ENCODE assay signal across 10 cellular contexts in the genomic region with DNA sequence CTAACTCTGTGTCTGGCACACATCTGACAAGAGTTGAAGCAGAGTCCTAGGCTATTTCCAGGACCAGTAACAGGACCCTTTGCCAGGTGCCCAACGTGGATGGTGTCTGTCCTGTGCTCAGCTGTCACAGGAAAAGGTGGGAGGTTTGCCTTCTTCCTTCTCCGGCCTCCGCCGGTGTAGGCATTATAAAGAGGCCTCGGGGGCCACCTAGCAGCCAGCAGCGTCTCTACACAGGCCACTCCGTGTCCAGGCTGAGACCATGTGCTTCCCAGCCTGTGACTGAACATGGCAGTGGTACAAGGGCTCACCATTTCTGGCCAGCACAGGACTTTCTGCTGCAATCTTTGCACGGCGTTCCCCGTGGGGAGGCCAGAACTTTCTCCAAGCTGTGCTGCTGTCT.
DNase-seq lines count a peak whose midpoint lies in the region; ATAC-seq, FAIRE-seq and TF ChIP-seq lines count a peak whose summit lies in the region.
"Had no signal": no experiment of that assay in that cellular context is flagged by ENCODE, and none has a peak within 500 bp of the region (broad histone marks: within the 10 kb centered on the region; RNA-seq: fewer than 3 reads in every experiment).

No MANE protein-coding gene starts in this region.

- H3K27ac Mint-ChIP-seq in neural progenitor cell (no peak overlapping the region), mesothelial cell of epicardium (no peak overlapping the region)
- no peak overlapping the region for H3K27ac Mint-ChIP-seq in activated naive CD4-positive, alpha-beta T cell treated with anti-CD3 and anti-CD28 coated beads, Interleukin-2, amount 10 ng/mL, durations not matched to agents 7 days and 5 days

- H3K9me3 Mint-ChIP-seq in neural progenitor cell (no peaks in the 10 kb centered on the region), mesothelial cell of epicardium (no peaks in the 10 kb centered on the region)
- H3K9me3 Mint-ChIP-seq in activated naive CD4-positive, alpha-beta T cell treated with anti-CD3 and anti-CD28 coated beads, Interleukin-2, amount 10 ng/mL, durations not matched to agents 7 days and 5 days, result no peaks in the 10 kb centered on the region

- peaks cover 14% of the 10 kb centered on the region for H3K4me1 ChIP-seq in neural progenitor cell

- H3K36me3 Mint-ChIP-seq in neural progenitor cell, result no peaks in the 10 kb centered on the region
- no peaks in the 10 kb centered on the region for H3K36me3 Mint-ChIP-seq in activated naive CD4-positive, alpha-beta T cell treated with anti-CD3 and anti-CD28 coated beads, Interleukin-2, amount 10 ng/mL, durations not matched to agents 7 days and 5 days
- H3K36me3 Mint-ChIP-seq in mesothelial cell of epicardium, result no peaks in the 10 kb centered on the region

- H3K27me3 ChIP-seq in neural progenitor cell, result no peaks in the 10 kb centered on the region

- H4K20me1 ChIP-seq in neural progenitor cell (ENCODE audit: low read depth), result no peaks in the 10 kb centered on the region

- H3K27me3 Mint-ChIP-seq in neural progenitor cell (ENCODE audit: insufficient read depth, low read depth) (peaks cover 2% of the 10 kb centered on the region), mesothelial cell of epicardium (ENCODE audit: low read depth) (no peaks in the 10 kb centered on the region)
- H3K27me3 Mint-ChIP-seq in activated naive CD4-positive, alpha-beta T cell treated with anti-CD3 and anti-CD28 coated beads, Interleukin-2, amount 10 ng/mL, durations not matched to agents 7 days and 5 days, result peaks cover 17% of the 10 kb centered on the region

- H3K9me3 ChIP-seq in neural progenitor cell (ENCODE audit: low read depth), result no peaks in the 10 kb centered on the region

- peaks cover 27% of the 10 kb centered on the region for H3K4me1 Mint-ChIP-seq in neural progenitor cell
- H3K4me1 Mint-ChIP-seq in activated naive CD4-positive, alpha-beta T cell treated with anti-CD3 and anti-CD28 coated beads, Interleukin-2, amount 10 ng/mL, durations not matched to agents 7 days and 5 days, result no peaks in the 10 kb centered on the region
- H3K4me1 Mint-ChIP-seq in mesothelial cell of epicardium, result peaks cover 21% of the 10 kb centered on the region

- TF ChIP-seq CTCF in NB4 (IDR thresholded peaks at IDR 0.05; ENCODE audit: low read depth, low read length) (no peak), epithelial cell of proximal tubule (conservative IDR thresholded peaks at IDR 0.05; ENCODE audit: low read depth, low read length) (peak; percentile 15), neural progenitor cell (IDR thresholded peaks at IDR 0.05) (peak; percentile 14), mesothelial cell of epicardium (IDR thresholded peaks at IDR 0.05; ENCODE audit: unreplicated experiment) (no peak)

- no peak overlapping the region for H3K27ac ChIP-seq in neural progenitor cell

- TF ChIP-seq POLR2A in NB4 (IDR thresholded peaks at IDR 0.05; ENCODE audit: extremely low read depth, insufficient read length), result no peak

- ATAC-seq in GM19023 (IDR thresholded peaks at IDR 0.05; ENCODE audit: unreplicated experiment), result no peak

- H3K79me2 ChIP-seq in neural progenitor cell (ENCODE audit: low read depth), result no peaks in the 10 kb centered on the region

- peaks cover 7% of the 10 kb centered on the region for H3F3A ChIP-seq in neural progenitor cell (ENCODE audit: low read depth)

- H3K4me3 ChIP-seq in NB4 (ENCODE audit: low read depth, low read length) (no peak overlapping the region), epithelial cell of proximal tubule (ENCODE audit: low read depth, low read length) (no peak overlapping the region), neural progenitor cell (no peak overlapping the region)

- no peaks in the 10 kb centered on the region for H3K36me3 ChIP-seq in neural progenitor cell

- CTCF ChIA-PET in activated naive CD4-positive, alpha-beta T cell treated with anti-CD3 and anti-CD28 coated beads, Interleukin-2, amount 10 ng/mL, durations not matched to agents 7 days and 5 days (lab: Charles Lee), result no interaction called here

- H3K4me3 Mint-ChIP-seq in neural progenitor cell (no peak overlapping the region), mesothelial cell of epicardium (no peak overlapping the region)
- no peak overlapping the region for H3K4me3 Mint-ChIP-seq in activated naive CD4-positive, alpha-beta T cell treated with anti-CD3 and anti-CD28 coated beads, Interleukin-2, amount 10 ng/mL, durations not matched to agents 7 days and 5 days

- H2AFZ ChIP-seq in neural progenitor cell (replicated peaks), result no peak overlapping the region

- no peak overlapping the region for H3K4me2 ChIP-seq in neural progenitor cell

- no peak for FAIRE-seq in RCC 7860 (lab: Jason Lieb, UNC)
- FAIRE-seq: H54 had no signal

- H3K9ac ChIP-seq in neural progenitor cell, result no peak overlapping the region

- DNase-seq in CD1c-positive myeloid dendritic cell (ENCODE audit: extremely low spot score) (peak; percentile 6), NB4 (ENCODE audit: low read depth) (peak; percentile 9), epithelial cell of proximal tubule (ENCODE audit: low read depth) (no peak), neural progenitor cell (ENCODE audit: low spot score) (peak; percentile 33), RCC 7860 (ENCODE audit: low spot score) (no peak), mesothelial cell of epicardium (ENCODE audit: low spot score in 2 of 2, unreplicated experiment in 2 of 2) (no peak)
- no peak for DNase-seq in activated naive CD4-positive, alpha-beta T cell treated with anti-CD3 and anti-CD28 coated beads, Interleukin-2, amount 10 ng/mL, durations not matched to agents 7 days and 5 days
- DNase-seq: MM.1S had no signal

Comparison
In these comparisons a context has a peak if more than half of its experiments do, and no peak if none do; other contexts are left out.
1. DNase-seq: peak in CD1c-positive myeloid dendritic cell (single experiment), NB4 (single experiment) and neural progenitor cell (single experiment); none in epithelial cell of proximal tubule (single experiment), RCC 7860 (single experiment), activated naive CD4-positive, alpha-beta T cell treated with anti-CD3 and anti-CD28 coated beads, Interleukin-2, amount 10 ng/mL, durations not matched to agents 7 days and 5 days (single experiment) and mesothelial cell of epicardium (0 of 2).
2. CTCF ChIP-seq: peak in epithelial cell of proximal tubule (single experiment) and neural progenitor cell (single experiment); none in NB4 (single experiment) and mesothelial cell of epicardium (single experiment).